ENCODE assay signal across 1 cellular context in genomic region chr16:56848955-56849689, GRCh38.
TF ChIP-seq lines count a peak whose summit lies in the region.

No MANE protein-coding gene starts in this region.

TF ChIP-seq in SK-N-SH, 30 proteins besides CTCF, POLR2A, EP300 and RAD21 (continued from another document):
- TF ChIP-seq, protein P1, sequence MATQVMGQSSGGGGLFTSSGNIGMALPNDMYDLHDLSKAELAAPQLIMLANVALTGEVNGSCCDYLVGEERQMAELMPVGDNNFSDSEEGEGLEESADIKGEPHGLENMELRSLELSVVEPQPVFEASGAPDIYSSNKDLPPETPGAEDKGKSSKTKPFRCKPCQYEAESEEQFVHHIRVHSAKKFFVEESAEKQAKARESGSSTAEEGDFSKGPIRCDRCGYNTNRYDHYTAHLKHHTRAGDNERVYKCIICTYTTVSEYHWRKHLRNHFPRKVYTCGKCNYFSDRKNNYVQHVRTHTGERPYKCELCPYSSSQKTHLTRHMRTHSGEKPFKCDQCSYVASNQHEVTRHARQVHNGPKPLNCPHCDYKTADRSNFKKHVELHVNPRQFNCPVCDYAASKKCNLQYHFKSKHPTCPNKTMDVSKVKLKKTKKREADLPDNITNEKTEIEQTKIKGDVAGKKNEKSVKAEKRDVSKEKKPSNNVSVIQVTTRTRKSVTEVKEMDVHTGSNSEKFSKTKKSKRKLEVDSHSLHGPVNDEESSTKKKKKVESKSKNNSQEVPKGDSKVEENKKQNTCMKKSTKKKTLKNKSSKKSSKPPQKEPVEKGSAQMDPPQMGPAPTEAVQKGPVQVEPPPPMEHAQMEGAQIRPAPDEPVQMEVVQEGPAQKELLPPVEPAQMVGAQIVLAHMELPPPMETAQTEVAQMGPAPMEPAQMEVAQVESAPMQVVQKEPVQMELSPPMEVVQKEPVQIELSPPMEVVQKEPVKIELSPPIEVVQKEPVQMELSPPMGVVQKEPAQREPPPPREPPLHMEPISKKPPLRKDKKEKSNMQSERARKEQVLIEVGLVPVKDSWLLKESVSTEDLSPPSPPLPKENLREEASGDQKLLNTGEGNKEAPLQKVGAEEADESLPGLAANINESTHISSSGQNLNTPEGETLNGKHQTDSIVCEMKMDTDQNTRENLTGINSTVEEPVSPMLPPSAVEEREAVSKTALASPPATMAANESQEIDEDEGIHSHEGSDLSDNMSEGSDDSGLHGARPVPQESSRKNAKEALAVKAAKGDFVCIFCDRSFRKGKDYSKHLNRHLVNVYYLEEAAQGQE (IDR thresholded peaks at IDR 0.05; ENCODE audit: low read depth, low read length), result no peak
- TF ChIP-seq NRF1 (IDR thresholded peaks at IDR 0.05; ENCODE audit: low read depth, low read length) (no peak), MXI1 (IDR thresholded peaks at IDR 0.05; ENCODE audit: low read depth, low read length) (0 out of 2 replicates have a peak, but pooled peaks have one; percentile 40), POLR2AphosphoS5 (IDR thresholded peaks at IDR 0.05; ENCODE audit: low read depth, low read length) (no peak; the same call in 1 of the 2 replicates), MAX (IDR thresholded peaks at IDR 0.05; ENCODE audit: low read depth) (peak; percentile 97), FOSL2 (IDR thresholded peaks at IDR 0.05; ENCODE audit: borderline replicate concordance, low read depth) (peak; percentile 65; the same call in 1 of the 2 replicates), ELF1 (IDR thresholded peaks at IDR 0.05) (no peak), FOXJ3 (CRISPR knock-in tag; IDR thresholded peaks at IDR 0.05) (no peak), RXRA (IDR thresholded peaks at IDR 0.05; ENCODE audit: borderline replicate concordance, low read depth) (no peak), YY1 (IDR thresholded peaks at IDR 0.05; ENCODE audit: low read depth) (0 out of 2 replicates have a peak, but pooled peaks have one; percentile 42), MEF2A (IDR thresholded peaks at IDR 0.05; ENCODE audit: borderline replicate concordance, low read depth) (no peak), RCOR1 (IDR thresholded peaks at IDR 0.05; ENCODE audit: low read length) (no peak; the same call in 1 of the 2 replicates)
- TF ChIP-seq, protein P2, sequence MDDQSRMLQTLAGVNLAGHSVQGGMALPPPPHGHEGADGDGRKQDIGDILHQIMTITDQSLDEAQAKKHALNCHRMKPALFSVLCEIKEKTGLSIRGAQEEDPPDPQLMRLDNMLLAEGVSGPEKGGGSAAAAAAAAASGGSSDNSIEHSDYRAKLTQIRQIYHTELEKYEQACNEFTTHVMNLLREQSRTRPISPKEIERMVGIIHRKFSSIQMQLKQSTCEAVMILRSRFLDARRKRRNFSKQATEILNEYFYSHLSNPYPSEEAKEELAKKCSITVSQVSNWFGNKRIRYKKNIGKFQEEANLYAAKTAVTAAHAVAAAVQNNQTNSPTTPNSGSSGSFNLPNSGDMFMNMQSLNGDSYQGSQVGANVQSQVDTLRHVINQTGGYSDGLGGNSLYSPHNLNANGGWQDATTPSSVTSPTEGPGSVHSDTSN (IDR thresholded peaks at IDR 0.05), result peak; percentile 43
